ENCODE assay signal across 14 cellular contexts in genomic region chr2:26763019-26763418, GRCh38. TPM values are rescaled to one million over a fixed set of nuclear protein-coding genes. Genes with fewer than 3 reads are reported as not detected.
A peak's percentile ranks its signal among the peaks of the same experiment; 100 is the strongest.
DNase-seq lines count a peak whose midpoint lies in the region; ATAC-seq and TF ChIP-seq lines count a peak whose summit lies in the region.
"Had no signal": no experiment of that assay in that cellular context is flagged by ENCODE, and none has a peak within 500 bp of the region (broad histone marks: within the 10 kb centered on the region; RNA-seq: fewer than 3 reads in every experiment).

No MANE protein-coding gene starts in this region.

- H3K9me3 Mint-ChIP-seq in Caco-2 (ENCODE audit: unreplicated experiment) = no peaks in the 10 kb centered on the region
- no peaks in the 10 kb centered on the region for H3K9me3 Mint-ChIP-seq in activated CD8-positive, alpha-beta T cell treated with anti-CD3 and anti-CD28 coated beads for 36 hours

- H3K4me1 ChIP-seq in BLaER1 treated with 17β-estradiol and CSF1 and Interleukin-3, amounts not matched to agents 10 nM and 100 nM = peaks cover 39 to 52% (median 45%) of the 10 kb centered on the region in 10 experiments
- peaks cover 51% of the 10 kb centered on the region for H3K4me1 ChIP-seq in Caco-2
- peaks cover 8% of the 10 kb centered on the region for H3K4me1 ChIP-seq in mesendoderm (ENCODE audit: control insufficient read depth, low read depth, low read length)

- H3K4me3 Mint-ChIP-seq in Caco-2 (ENCODE audit: unreplicated experiment) = peak overlapping the region; percentile 86
- H3K4me3 Mint-ChIP-seq in activated CD8-positive, alpha-beta T cell treated with anti-CD3 and anti-CD28 coated beads for 36 hours = peak overlapping the region; percentile 85

- peaks cover 0 to 12% (median 4%) of the 10 kb centered on the region in 11 experiments; a peak in 9 of 22 replicates for H3K36me3 ChIP-seq in BLaER1 treated with 17β-estradiol and CSF1 and Interleukin-3, amounts not matched to agents 10 nM and 100 nM
- H3K36me3 ChIP-seq in Caco-2 (ENCODE audit: control insufficient read depth, insufficient read depth, low read length) (no peaks in the 10 kb centered on the region), mesendoderm (ENCODE audit: control insufficient read depth, insufficient read depth, low read length) (no peaks in the 10 kb centered on the region)
- H3K36me3 ChIP-seq: esophagus squamous epithelium had no signal

- peak overlapping the region; percentile 48 for H3K4ac ChIP-seq in mesendoderm (ENCODE audit: low read depth, low read length)

- peaks cover 27% of the 10 kb centered on the region for H3K36me3 Mint-ChIP-seq in Caco-2 (ENCODE audit: insufficient read depth, unreplicated experiment)
- peaks cover 1% of the 10 kb centered on the region for H3K36me3 Mint-ChIP-seq in activated CD8-positive, alpha-beta T cell treated with anti-CD3 and anti-CD28 coated beads for 36 hours (ENCODE audit: low read depth)

- H3K79me1 ChIP-seq in mesendoderm (ENCODE audit: low read length) = peaks cover 11% of the 10 kb centered on the region

- H2BK15ac ChIP-seq in mesendoderm (replicated peaks; ENCODE audit: low read depth) = no peak overlapping the region

- peak overlapping the region in 8 of 11 experiments; percentile 88 to 98 (median 94); a peak in 11 of 22 replicates for H3K4me2 ChIP-seq in BLaER1 treated with 17β-estradiol and CSF1 and Interleukin-3, amounts not matched to agents 10 nM and 100 nM
- no peak overlapping the region for H3K4me2 ChIP-seq in mesendoderm (ENCODE audit: low read length)

- no peak overlapping the region for H3K4me3 ChIP-seq in BLaER1 treated with 17β-estradiol and CSF1 and Interleukin-3, amounts not matched to agents 10 nM and 100 nM
- H3K4me3 ChIP-seq in Caco-2 (ENCODE audit: low read depth, low read length) (no peak overlapping the region), mesendoderm (ENCODE audit: low read length) (no peak overlapping the region)

- no peak overlapping the region for H2BK5ac ChIP-seq in mesendoderm (ENCODE audit: low read length)

- H3K4me1 Mint-ChIP-seq in Caco-2 (ENCODE audit: low read depth, unreplicated experiment) = peaks cover 27% of the 10 kb centered on the region
- H3K4me1 Mint-ChIP-seq in activated CD8-positive, alpha-beta T cell treated with anti-CD3 and anti-CD28 coated beads for 36 hours (ENCODE audit: low read depth) = peaks cover 35% of the 10 kb centered on the region

- no peaks in the 10 kb centered on the region for H3K9me3 ChIP-seq in BLaER1 treated with 17β-estradiol and CSF1 and Interleukin-3, amounts not matched to agents 10 nM and 100 nM (replicated peaks in 1 of 11)
- no peaks in the 10 kb centered on the region for H3K9me3 ChIP-seq in Caco-2
- H3K9me3 ChIP-seq: esophagus squamous epithelium had no signal

- no peak overlapping the region for H3K56ac ChIP-seq in mesendoderm (ENCODE audit: low read length)

- no peak overlapping the region for H4K8ac ChIP-seq in mesendoderm (ENCODE audit: low read depth, low read length)

- POLR2A ChIA-PET in Caco-2 (lab: Charles Lee) = no interaction called here
- POLR2A ChIA-PET in activated CD8-positive, alpha-beta T cell treated with anti-CD3 and anti-CD28 coated beads for 36 hours (lab: Charles Lee) = no interaction called here

- no peak overlapping the region for H3K9ac ChIP-seq in BLaER1 treated with 17β-estradiol and CSF1 and Interleukin-3, amounts not matched to agents 10 nM and 100 nM
- H3K9ac ChIP-seq in mesendoderm (ENCODE audit: low read length) = no peak overlapping the region

- no peak overlapping the region for H2BK120ac ChIP-seq in mesendoderm (ENCODE audit: low read depth, low read length)

- no peaks in the 10 kb centered on the region for H3K27me3 ChIP-seq in BLaER1 treated with 17β-estradiol and CSF1 and Interleukin-3, amounts not matched to agents 10 nM and 100 nM
- H3K27me3 ChIP-seq in Caco-2 (replicated peaks; ENCODE audit: control insufficient read depth, insufficient read depth, low read length) = no peaks in the 10 kb centered on the region
- H3K27me3 ChIP-seq in mesendoderm (ENCODE audit: insufficient read depth, low read length, poor library complexity) = no peaks in the 10 kb centered on the region
- H3K27me3 ChIP-seq: esophagus squamous epithelium had no signal

- no peak overlapping the region for H3K18ac ChIP-seq in mesendoderm (ENCODE audit: low read length)

- no peak overlapping the region for H2AK5ac ChIP-seq in mesendoderm (ENCODE audit: low read length)

- H3K23ac ChIP-seq in mesendoderm (ENCODE audit: low read length) = no peak overlapping the region

- no TSS peak for BruUV-seq in Caco-2 (replicated peaks; lab: Mats Ljungman, UMichigan)

- CTCF ChIA-PET in Caco-2 (lab: Charles Lee) = interaction anchor here (0.7 kb wide), 1 partner anchor 17 kb away, joined by 3 read pairs; no protein-coding TSS in a partner anchor
- CTCF ChIA-PET in activated CD8-positive, alpha-beta T cell treated with anti-CD3 and anti-CD28 coated beads for 36 hours (lab: Charles Lee) = interaction anchor here (0.8 kb wide), 1 partner anchor 20 kb away, joined by 3 read pairs; no protein-coding TSS in a partner anchor

- no CpG with 5 or more reads among the region's 10 CpGs for WGBS in mesendoderm (ENCODE audit: extremely low coverage, insufficient coverage, low lambda C conversion rate)

- H4K5ac ChIP-seq in mesendoderm (ENCODE audit: low read length) = no peak overlapping the region

- no peak for TF ChIP-seq CTCF in Caco-2 (IDR thresholded peaks at IDR 0.05; ENCODE audit: insufficient read depth in 1 of 2, low read depth in 1 of 2, low read length in 1 of 2, severe bottlenecking in 1 of 2, unreplicated experiment in 1 of 2)
- no peak for TF ChIP-seq CTCF in activated CD8-positive, alpha-beta T cell treated with anti-CD3 and anti-CD28 coated beads for 36 hours (IDR thresholded peaks at IDR 0.05)

- intact Hi-C loops in Caco-2 (cut with micrococcal nuclease; ENCODE audit: unreplicated experiment) = no loop called here
- intact Hi-C loops in activated CD8-positive, alpha-beta T cell treated with anti-CD3 and anti-CD28 coated beads for 36 hours (cut with micrococcal nuclease) = no loop called here

- DNase-seq in Caco-2 (no peak), mesendoderm (no peak), SK-N-DZ (ENCODE audit: low spot score) (no peak), T1000 (lab: John Stamatoyannopoulos, UW) (no peak)
- DNase-seq in activated CD8-positive, alpha-beta T cell treated with anti-CD3 and anti-CD28 coated beads for 36 hours = no peak
- DNase-seq: amniotic stem cell, esophagus squamous epithelium, left colon, NCI-H1436, NCI-H446 treated with DMSO at 0.1 percent for 48 hours had no signal

- H3K27ac Mint-ChIP-seq in Caco-2 (ENCODE audit: unreplicated experiment) = peak overlapping the region; percentile 79
- peak overlapping the region; percentile 88 for H3K27ac Mint-ChIP-seq in activated CD8-positive, alpha-beta T cell treated with anti-CD3 and anti-CD28 coated beads for 36 hours

- no peak overlapping the region for H3K27ac ChIP-seq in BLaER1 treated with 17β-estradiol and CSF1 and Interleukin-3, amounts not matched to agents 10 nM and 100 nM
- H3K27ac ChIP-seq in mesendoderm (ENCODE audit: low read depth, low read length) = no peak overlapping the region
- H3K27ac ChIP-seq: KMS-11 had no signal

- no peaks in the 10 kb centered on the region for H3K27me3 Mint-ChIP-seq in Caco-2 (ENCODE audit: insufficient read depth, unreplicated experiment)
- no peaks in the 10 kb centered on the region for H3K27me3 Mint-ChIP-seq in activated CD8-positive, alpha-beta T cell treated with anti-CD3 and anti-CD28 coated beads for 36 hours

- H3K79me2 ChIP-seq in mesendoderm (ENCODE audit: control insufficient read depth, insufficient read depth, low read length) = peaks cover 2% of the 10 kb centered on the region

- peaks cover 11 to 36% (median 32%) of the 10 kb centered on the region in 11 experiments; a peak in 20 of 22 replicates for H4K20me1 ChIP-seq in BLaER1 treated with 17β-estradiol and CSF1 and Interleukin-3, amounts not matched to agents 10 nM and 100 nM

- ATAC-seq in activated CD8-positive, alpha-beta T cell treated with anti-CD3 and anti-CD28 coated beads for 36 hours = no peak
- ATAC-seq in HG03460 (IDR thresholded peaks at IDR 0.05; ENCODE audit: unreplicated experiment) (no peak), GM19395 (IDR thresholded peaks at IDR 0.05; ENCODE audit: unreplicated experiment) (no peak)
- ATAC-seq: left colon had no signal

RNA-seq across cellular contexts. Expression of gene SLC35F6, which starts 1.1 kb away (rescaled TPM):
- 44.1 and 45.7 TPM in 2 replicates for total RNA-seq in Caco-2 (2022)
- 1 to 10 TPM; 4.2 to 4.6 TPM for total RNA-seq in activated CD8-positive, alpha-beta T cell treated with anti-CD3 and anti-CD28 coated beads for 36 hours
- polyA plus RNA-seq in mesendoderm (2013, experiment 1 of 2) = 11.1 TPM
- 10.8 TPM for polyA plus RNA-seq in mesendoderm (2013, experiment 2 of 2)
- 9.6 and 14.2 TPM in 2 replicates for polyA plus RNA-seq in SK-N-DZ (2014; cell fraction: cytosol; rRNA removed)
- polyA plus RNA-seq in SK-N-DZ (2014; cell fraction: nucleus; rRNA removed) = 5.0 and 5.2 TPM in 2 replicates

RNA-seq across cellular contexts. Expression of gene CENPA, which starts 22.8 kb away (rescaled TPM):
- total RNA-seq in Caco-2 (2022) = 38.4 and 39.9 TPM in 2 replicates
- 10 to 100 TPM; 32.5 to 33.6 TPM for total RNA-seq in activated CD8-positive, alpha-beta T cell treated with anti-CD3 and anti-CD28 coated beads for 36 hours
- 21.7 TPM for polyA plus RNA-seq in mesendoderm (2013, experiment 1 of 2)
- polyA plus RNA-seq in mesendoderm (2013, experiment 2 of 2) = 22.9 TPM
- polyA plus RNA-seq in SK-N-DZ (2014; cell fraction: cytosol; rRNA removed) = 21.6 and 41.6 TPM in 2 replicates
- 12.3 and 21.0 TPM in 2 replicates for polyA plus RNA-seq in SK-N-DZ (2014; cell fraction: nucleus; rRNA removed)
